Comparison of ENCODE assay signal across 1 cellular context in genomic region chr12:92144045-92144630, GRCh38.
TF ChIP-seq lines count a peak whose summit lies in the region.

No MANE protein-coding gene starts in this region.

TF ChIP-seq in HEK293, 187 proteins besides CTCF, POLR2A, EP300 and RAD21 (continued from another document):
- TF ChIP-seq ZNF600 (tag by site-specific recombination; IDR thresholded peaks at IDR 0.05) (peak; percentile 96), KLF8 (tag by site-specific recombination; IDR thresholded peaks at IDR 0.05) (peak; percentile 36; the same call in 1 of the 2 replicates), ZBTB17 (tag by site-specific recombination; IDR thresholded peaks at IDR 0.05) (peak; percentile 94), ZNF394 (tag by site-specific recombination; IDR thresholded peaks at IDR 0.05; ENCODE audit: borderline replicate concordance) (peak; percentile 50; the same call in 1 of the 2 replicates), ZNF76 (tag by site-specific recombination; IDR thresholded peaks at IDR 0.05; ENCODE audit: borderline replicate concordance, low read depth) (peak; percentile 14; the same call in 1 of the 2 replicates), ZNF350 (tag by site-specific recombination; IDR thresholded peaks at IDR 0.05) (no peak), EGR2 (tag by site-specific recombination; IDR thresholded peaks at IDR 0.05; ENCODE audit: low read depth) (no peak), REST (tag by site-specific recombination; IDR thresholded peaks at IDR 0.05) (peak; percentile 69), YY2 (tag by site-specific recombination; IDR thresholded peaks at IDR 0.05) (no peak), SP7 (tag by site-specific recombination; IDR thresholded peaks at IDR 0.05) (no peak), IKZF3 (tag by site-specific recombination; IDR thresholded peaks at IDR 0.05) (peak; percentile 81), ZNF660 (tag by site-specific recombination; IDR thresholded peaks at IDR 0.05) (peak; percentile 84), ZNF658 (tag by site-specific recombination; IDR thresholded peaks at IDR 0.05) (no peak), ZFP69B (tag by site-specific recombination; IDR thresholded peaks at IDR 0.05) (no peak), ZNF654 (tag by site-specific recombination; IDR thresholded peaks at IDR 0.05; ENCODE audit: low read depth) (0 out of 2 replicates have a peak, but pooled peaks have one; percentile 18)
